8 cellular contexts compared by ENCODE assay signal in genomic region chr17:32142857-32143524, GRCh38. TPM values are rescaled to one million over a fixed set of nuclear protein-coding genes. Genes with fewer than 3 reads are reported as not detected.
DNase-seq lines count a peak whose midpoint lies in the region; ATAC-seq and TF ChIP-seq lines count a peak whose summit lies in the region.

No MANE protein-coding gene starts in this region.

- POLR2A ChIA-PET in Caco-2 (lab: Charles Lee), result interaction anchor here (0.6 kb wide), 1 partner anchor 70 kb away, joined by 4 read pairs; no protein-coding TSS in a partner anchor

- DNase-seq in Caco-2 (peak; percentile 86 to 91), amniotic stem cell (lab: John Stamatoyannopoulos, UW) (peak; percentile 46), right atrium auricular region (ENCODE audit: low spot score) (no peak), progenitor cell of endocrine pancreas (ENCODE audit: low spot score, unreplicated experiment) (peak; percentile 54)

- no peaks in the 10 kb centered on the region for H3K27me3 ChIP-seq in Caco-2 (replicated peaks; ENCODE audit: control insufficient read depth, insufficient read depth, low read length)
- no peaks in the 10 kb centered on the region for H3K27me3 ChIP-seq in OCI-LY3 (ENCODE audit: low read depth, low read length)
- H3K27me3 ChIP-seq in right atrium auricular region, result no peaks in the 10 kb centered on the region

- H3K27me3 Mint-ChIP-seq in Caco-2 (ENCODE audit: insufficient read depth, unreplicated experiment) (no peaks in the 10 kb centered on the region), progenitor cell of endocrine pancreas (no peaks in the 10 kb centered on the region)

- BruUV-seq in Caco-2 (replicated peaks; lab: Mats Ljungman, UMichigan), result no TSS peak

- intact Hi-C loops in Caco-2 (cut with micrococcal nuclease; ENCODE audit: unreplicated experiment), result loop anchor here (10.0 kb wide), 1 partner anchor 62 kb away; no protein-coding TSS in a partner anchor

- no peaks in the 10 kb centered on the region for H3K4me1 Mint-ChIP-seq in Caco-2 (ENCODE audit: low read depth, unreplicated experiment)
- peaks cover 10% of the 10 kb centered on the region for H3K4me1 Mint-ChIP-seq in progenitor cell of endocrine pancreas (ENCODE audit: low read depth)

- no peaks in the 10 kb centered on the region for H4K20me1 ChIP-seq in OCI-LY3 (ENCODE audit: insufficient read depth, low read length)

- peak overlapping the region; percentile 17; the same call in 1 of the 2 replicates for H2AFZ ChIP-seq in OCI-LY3 (ENCODE audit: low read depth, low read length)

- CTCF ChIA-PET in Caco-2 (lab: Charles Lee), result interaction anchor here (1.7 kb wide), 1 partner anchor 136 kb away, joined by 6 read pairs; the partner anchor contains the start of gene LRRC37B

- H3K4me1 ChIP-seq in Caco-2 (peaks cover 6% of the 10 kb centered on the region; the same call in 1 of the 2 replicates), OCI-LY3 (ENCODE audit: low read length) (peaks cover 16% of the 10 kb centered on the region), right atrium auricular region (peaks cover 0 to 40% of the 10 kb centered on the region in 2 donors)

- H3K79me2 ChIP-seq in OCI-LY3 (ENCODE audit: low read length), result peaks cover 35% of the 10 kb centered on the region

- H3K9me3 Mint-ChIP-seq in Caco-2 (ENCODE audit: unreplicated experiment) (no peaks in the 10 kb centered on the region), progenitor cell of endocrine pancreas (ENCODE audit: low read depth) (no peaks in the 10 kb centered on the region)

- H3K4me2 ChIP-seq in OCI-LY3 (ENCODE audit: low read length), result peak overlapping the region; percentile 63

- H3K4me3 Mint-ChIP-seq in Caco-2 (ENCODE audit: unreplicated experiment) (peak overlapping the region; percentile 99), progenitor cell of endocrine pancreas (ENCODE audit: low read depth) (peak overlapping the region; percentile 100)

- H3K27ac Mint-ChIP-seq in Caco-2 (ENCODE audit: unreplicated experiment) (peak overlapping the region; percentile 97), progenitor cell of endocrine pancreas (peak overlapping the region; percentile 98)

- peak; percentile 6 for ATAC-seq in HG02642 (IDR thresholded peaks at IDR 0.05; ENCODE audit: poor library complexity, unreplicated experiment)
- no peak for ATAC-seq in GM21360 (IDR thresholded peaks at IDR 0.05; ENCODE audit: unreplicated experiment)
- no peak for ATAC-seq in GM18867 (IDR thresholded peaks at IDR 0.05; ENCODE audit: unreplicated experiment)

- H3K9me3 ChIP-seq in Caco-2 (no peaks in the 10 kb centered on the region), OCI-LY3 (ENCODE audit: insufficient read depth, low read length) (no peaks in the 10 kb centered on the region), right atrium auricular region (no peaks in the 10 kb centered on the region)

- H3K36me3 Mint-ChIP-seq in Caco-2 (ENCODE audit: insufficient read depth, unreplicated experiment) (peaks cover 8% of the 10 kb centered on the region), progenitor cell of endocrine pancreas (ENCODE audit: insufficient read depth) (no peaks in the 10 kb centered on the region)

- peak overlapping the region; percentile 43 for H3K27ac ChIP-seq in OCI-LY3 (ENCODE audit: low read length)
- H3K27ac ChIP-seq in right atrium auricular region, result peak overlapping the region; percentile 93 to 95

- H3K4me3 ChIP-seq in Caco-2 (ENCODE audit: low read depth, low read length), result peak overlapping the region; percentile 90
- H3K4me3 ChIP-seq in OCI-LY3 (ENCODE audit: low read length), result peak overlapping the region; percentile 89
- peak overlapping the region; percentile 89 to 96 for H3K4me3 ChIP-seq in right atrium auricular region

- TF ChIP-seq CTCF in Caco-2 (IDR thresholded peaks at IDR 0.05; ENCODE audit: insufficient read depth in 1 of 2, low read depth in 1 of 2, low read length in 1 of 2, severe bottlenecking in 1 of 2, unreplicated experiment in 1 of 2) (no peak), OCI-LY3 (IDR thresholded peaks at IDR 0.05; ENCODE audit: low read depth, low read length) (no peak), right atrium auricular region (IDR thresholded peaks at IDR 0.05) (no peak), progenitor cell of endocrine pancreas (IDR thresholded peaks at IDR 0.05; ENCODE audit: unreplicated experiment) (no peak)

- peak overlapping the region; percentile 91 for H3K9ac ChIP-seq in OCI-LY3 (ENCODE audit: low read length)

- no peaks in the 10 kb centered on the region for H3K36me3 ChIP-seq in Caco-2 (ENCODE audit: control insufficient read depth, insufficient read depth, low read length)
- no peaks in the 10 kb centered on the region for H3K36me3 ChIP-seq in OCI-LY3 (replicated peaks; ENCODE audit: low read depth, low read length)
- H3K36me3 ChIP-seq in right atrium auricular region, result no peaks in the 10 kb centered on the region

RNA-seq across cellular contexts. Expression of gene RHOT1, which starts 0.7 kb away (rescaled TPM):
- total RNA-seq in Caco-2 (2022) (31.8 and 33.3 TPM in 2 replicates), right atrium auricular region (10 to 100 TPM; 39.6 to 51.0 TPM), progenitor cell of endocrine pancreas (32.4 and 33.1 TPM in 2 replicates)
